8 cellular contexts compared by ENCODE assay signal in the genomic region with DNA sequence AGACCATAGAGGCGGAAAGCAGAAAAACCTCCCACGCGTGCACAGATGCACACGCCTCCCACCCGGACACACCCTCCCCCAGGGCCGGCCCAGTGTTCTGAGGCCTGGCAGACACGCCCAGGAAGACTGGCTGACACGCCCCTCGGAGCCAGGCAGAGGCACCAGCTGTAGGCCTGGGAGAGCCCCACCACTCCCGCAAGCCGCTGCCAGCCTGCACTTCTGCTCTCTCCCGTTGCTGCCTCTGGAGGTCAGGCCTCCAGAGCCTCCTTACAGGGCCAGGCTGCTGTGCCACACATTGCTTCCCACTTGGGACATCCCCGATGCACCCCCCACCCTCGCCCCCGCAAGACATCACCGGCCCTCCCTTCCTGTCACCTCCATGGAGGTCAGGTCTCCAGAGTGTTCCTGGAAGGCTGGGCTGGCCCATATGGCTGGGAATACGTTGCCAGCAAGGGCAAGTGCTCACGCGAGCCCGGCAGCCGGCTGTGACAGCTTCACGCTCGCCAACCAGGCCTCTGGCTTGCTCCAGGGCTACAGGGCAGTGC. TPM values are rescaled to one million over a fixed set of nuclear protein-coding genes. Genes with fewer than 3 reads are reported as not detected.
A peak's percentile ranks its signal among the peaks of the same experiment; 100 is the strongest.
DNase-seq lines count a peak whose midpoint lies in the region; ATAC-seq and TF ChIP-seq lines count a peak whose summit lies in the region.

No MANE protein-coding gene starts in this region.

- H3K4me2 ChIP-seq in mammary epithelial cell (ENCODE audit: insufficient read depth, low read depth, low read length) = no peak overlapping the region

- intact Hi-C loops in mammary epithelial cell (cut with micrococcal nuclease) = no loop called here

- CTCF ChIA-PET in mammary epithelial cell (lab: Charles Lee; ENCODE audit: low non-redundant PET) = no interaction called here

- H3K36me3 ChIP-seq in mammary epithelial cell (ENCODE audit: insufficient read depth, low read length) = no peaks in the 10 kb centered on the region

- H3K9ac ChIP-seq in mammary epithelial cell (ENCODE audit: insufficient read depth, low read length) = no peak overlapping the region

- no peaks in the 10 kb centered on the region for H4K20me1 ChIP-seq in mammary epithelial cell (ENCODE audit: insufficient read depth, low read length)

- H3K27ac ChIP-seq in mammary epithelial cell (ENCODE audit: insufficient read depth, low read depth, low read length) = no peak overlapping the region

- dilution Hi-C loops in mammary epithelial cell (cut with HindIII; ENCODE audit: low sequenced_read_pairs) = no loop called here

- no peak for ATAC-seq in HG03432 (IDR thresholded peaks at IDR 0.05; ENCODE audit: unreplicated experiment)

- H3K27me3 ChIP-seq in mammary epithelial cell (ENCODE audit: insufficient read depth, low read length) = no peaks in the 10 kb centered on the region

- no peaks in the 10 kb centered on the region for H3K9me3 ChIP-seq in mammary epithelial cell (replicated peaks; ENCODE audit: insufficient read depth, low read length)

- in situ Hi-C loops in mammary epithelial cell (cut with MboI; ENCODE audit: low sequenced_read_pairs in 2 of 2) = no loop called here

- no peak for TF ChIP-seq CTCF in mammary epithelial cell (conservative IDR thresholded peaks at IDR 0.05 in 1 of 2, IDR thresholded peaks at IDR 0.05 in 1 of 2; ENCODE audit: extremely low read depth in 1 of 2, insufficient read depth in 1 of 2, low read depth in 1 of 2, low read length in 2 of 2)

- H3K79me2 ChIP-seq in mammary epithelial cell (ENCODE audit: insufficient read depth, low read length) = no peaks in the 10 kb centered on the region

- H2AFZ ChIP-seq in mammary epithelial cell (ENCODE audit: low read depth, low read length) = no peak overlapping the region

- peaks cover 5% of the 10 kb centered on the region for H3K4me1 ChIP-seq in mammary epithelial cell (ENCODE audit: insufficient read depth, low read length)

- 93% methylated on average over 7 of the region's 23 CpGs for WGBS in mammary epithelial cell (ENCODE audit: low coverage, missing lambda C conversion rate)

- BruUV-seq in mammary epithelial cell (replicated peaks; lab: Mats Ljungman, UMichigan) = no TSS peak

- no peak overlapping the region for H3K4me3 ChIP-seq in mammary epithelial cell (replicated peaks in 1 of 3; ENCODE audit: insufficient read depth in 1 of 3, low read depth in 2 of 3, low read length in 3 of 3)

- DNase-seq in A172 (ENCODE audit: low spot score) = peak; percentile 39
- DNase-seq in Kasumi-1 (lab: John Stamatoyannopoulos, UW) = peak; percentile 30 to 38
- DNase-seq in UCSD-AML1 (lab: John Stamatoyannopoulos, UW; ENCODE audit: unreplicated experiment) = peak; percentile 85
- peak; percentile 6 for DNase-seq in mammary epithelial cell
- DNase-seq in mucosa of gallbladder (ENCODE audit: low spot score) = peak; percentile 72
- DNase-seq in stimulated activated naive CD4-positive, alpha-beta T cell (lab: John Stamatoyannopoulos, UW) = peak; percentile 35 to 78 (median 60)
- DNase-seq in hippocampal formation (lab: John Stamatoyannopoulos, UW) = no peak

RNA-seq across cellular contexts. Expression of a gene that starts 40.4 kb away (rescaled TPM):
- 1.1 and 1.6 TPM in 2 replicates for total RNA-seq in A172 (2014; rRNA removed; shearing (Covaris generic))
- total RNA-seq in mammary epithelial cell = 10 to 100 TPM; 13.0 to 14.1 TPM
- 4.3 TPM for polyA plus RNA-seq in mammary epithelial cell
- polyA minus RNA-seq in mammary epithelial cell = 4.5 TPM
- 72.8 TPM for total RNA-seq in mucosa of gallbladder

Comparison
In these comparisons a context has a peak if more than half of its experiments do, and no peak if none do; other contexts are left out.
1. DNase-seq: peak in A172 (single experiment), Kasumi-1 (2 of 2), UCSD-AML1 (single experiment), mammary epithelial cell (single experiment), mucosa of gallbladder (single experiment) and stimulated activated naive CD4-positive, alpha-beta T cell (6 of 6); none in hippocampal formation (0 of 2).